Comparison of ENCODE assay signal across 8 cellular contexts in genomic region chr22:22666307-22667091, GRCh38. TPM values are rescaled to one million over a fixed set of nuclear protein-coding genes. Genes with fewer than 3 reads are reported as not detected.
DNase-seq lines count a peak whose midpoint lies in the region; ATAC-seq and TF ChIP-seq lines count a peak whose summit lies in the region.

No MANE protein-coding gene starts in this region.

- H3K9me3 ChIP-seq in SU-DHL-6 (ENCODE audit: insufficient read depth, low read length) (no peaks in the 10 kb centered on the region), mesenchymal stem cell (ENCODE audit: control insufficient read depth, low read length) (peaks cover 22% of the 10 kb centered on the region)

- H3K4me2 ChIP-seq in SU-DHL-6 (ENCODE audit: low read depth, low read length, poor library complexity, severe bottlenecking) (no peak overlapping the region), mesenchymal stem cell (ENCODE audit: low read length, poor library complexity, severe bottlenecking) (no peak overlapping the region)

- no peak overlapping the region for H3K4me3 Mint-ChIP-seq in stimulated activated memory B cell treated with anti-CD40 and anti-IgM and Interleukin-4, amounts not matched to agents 10 μg/mL and 1 μg/mL and 100 μg/mL, for 72 hours

- no peaks in the 10 kb centered on the region for H3K4me1 Mint-ChIP-seq in stimulated activated memory B cell treated with anti-CD40 and anti-IgM and Interleukin-4, amounts not matched to agents 10 μg/mL and 1 μg/mL and 100 μg/mL, for 72 hours

- no peak overlapping the region for H3K9ac ChIP-seq in SU-DHL-6 (ENCODE audit: low read length)
- no peak overlapping the region for H3K9ac ChIP-seq in mesenchymal stem cell (ENCODE audit: low read length)

- H3K4me3 ChIP-seq in SU-DHL-6 (ENCODE audit: insufficient read depth, low read length, poor library complexity, severe bottlenecking) (no peak overlapping the region), mesenchymal stem cell (ENCODE audit: insufficient read depth in 1 of 2, low read depth in 1 of 2, low read length in 2 of 2) (no peak overlapping the region)

- H3K4me1 ChIP-seq in mesenchymal stem cell (ENCODE audit: control insufficient read depth, insufficient read depth, low read depth, low read length), result peaks cover 3% of the 10 kb centered on the region

- in situ Hi-C loops in GM13977 (cut with MboI; ENCODE audit: low pct_unique_long_range_greater_than_20kb, low sequenced_read_pairs, unreplicated experiment), result no loop called here

- H3K27me3 ChIP-seq in SU-DHL-6 (ENCODE audit: low read length), result no peaks in the 10 kb centered on the region
- H3K27me3 ChIP-seq in mesenchymal stem cell (ENCODE audit: control insufficient read depth in 1 of 2, insufficient read depth in 1 of 2, low read length in 2 of 2), result peaks cover 4 to 66% of the 10 kb centered on the region in 2 experiments

- no peak overlapping the region for H3K27ac Mint-ChIP-seq in stimulated activated memory B cell treated with anti-CD40 and anti-IgM and Interleukin-4, amounts not matched to agents 10 μg/mL and 1 μg/mL and 100 μg/mL, for 72 hours

- no peaks in the 10 kb centered on the region for H3F3A ChIP-seq in SU-DHL-6 (ENCODE audit: insufficient read depth)

- no peak overlapping the region for H3K4ac ChIP-seq in mesenchymal stem cell (ENCODE audit: low read depth in 1 of 2, low read length in 2 of 2)

- H2BK12ac ChIP-seq in mesenchymal stem cell (ENCODE audit: low read length in 2 of 2), result no peak overlapping the region

- no peak overlapping the region for H2BK5ac ChIP-seq in mesenchymal stem cell (ENCODE audit: low read depth, low read length, poor library complexity, severe bottlenecking)

- no peaks in the 10 kb centered on the region for H3K79me2 ChIP-seq in SU-DHL-6 (ENCODE audit: insufficient read depth, low read length)

- TF ChIP-seq CTCF in C4-2B (conservative IDR thresholded peaks at IDR 0.05) (peak; percentile 90), GM13977 (IDR thresholded peaks at IDR 0.05; ENCODE audit: extremely low read depth, insufficient read depth, missing control alignments) (peak; percentile 30), SU-DHL-6 (IDR thresholded peaks at IDR 0.05; ENCODE audit: insufficient read depth, low read length, poor library complexity, severe bottlenecking) (peak; percentile 46)

- no peak overlapping the region for H4K8ac ChIP-seq in mesenchymal stem cell (ENCODE audit: low read length)

- H3K14ac ChIP-seq in mesenchymal stem cell (ENCODE audit: low read length in 2 of 2), result no peak overlapping the region

- H2BK15ac ChIP-seq in mesenchymal stem cell (ENCODE audit: low read depth, poor library complexity, severe bottlenecking), result no peak overlapping the region

- 52% methylated on average over 7 of the region's 7 CpGs for WGBS in mesenchymal stem cell

- H2AFZ ChIP-seq in SU-DHL-6 (ENCODE audit: low read depth, low read length, severe bottlenecking) (no peak overlapping the region), mesenchymal stem cell (ENCODE audit: low read depth, low read length) (no peak overlapping the region)

- no peaks in the 10 kb centered on the region for H3K9me3 Mint-ChIP-seq in stimulated activated memory B cell treated with anti-CD40 and anti-IgM and Interleukin-4, amounts not matched to agents 10 μg/mL and 1 μg/mL and 100 μg/mL, for 72 hours

- no peaks in the 10 kb centered on the region for H3K36me3 ChIP-seq in SU-DHL-6 (ENCODE audit: low read length)
- H3K36me3 ChIP-seq in mesenchymal stem cell (ENCODE audit: control insufficient read depth in 1 of 2, insufficient read depth in 2 of 2, low read depth in 1 of 2, low read length in 2 of 2), result no peaks in the 10 kb centered on the region

- peak; percentile 81 for ATAC-seq in stimulated activated memory B cell treated with anti-CD40 and anti-IgM and Interleukin-4, amounts not matched to agents 10 μg/mL and 1 μg/mL and 100 μg/mL, for 72 hours

- DNase-seq in GM13977 (ENCODE audit: low spot score), result no peak
- peak; percentile 63 for DNase-seq in glomerular visceral epithelial cell (ENCODE audit: extremely low spot score)
- no peak for DNase-seq in mesenchymal stem cell
- no peak for DNase-seq in C1 segment of cervical spinal cord (lab: John Stamatoyannopoulos, UW)
- no peak for DNase-seq in NCI-H1105 treated with DMSO at 0.1 percent for 48 hours (lab: John Stamatoyannopoulos, UW)

- no peak overlapping the region for H3K27ac ChIP-seq in C4-2B
- H3K27ac ChIP-seq in SU-DHL-6 (ENCODE audit: low read depth, low read length), result no peak overlapping the region
- H3K27ac ChIP-seq in mesenchymal stem cell (ENCODE audit: low read length, poor library complexity, severe bottlenecking), result no peak overlapping the region

- no peak overlapping the region for H3K23ac ChIP-seq in mesenchymal stem cell (ENCODE audit: low read length in 2 of 2)

- H3K79me1 ChIP-seq in mesenchymal stem cell (replicated peaks; ENCODE audit: low read length, poor library complexity, severe bottlenecking), result no peaks in the 10 kb centered on the region

- H3K36me3 Mint-ChIP-seq in stimulated activated memory B cell treated with anti-CD40 and anti-IgM and Interleukin-4, amounts not matched to agents 10 μg/mL and 1 μg/mL and 100 μg/mL, for 72 hours, result no peaks in the 10 kb centered on the region

- no peaks in the 10 kb centered on the region for H3K9me2 ChIP-seq in SU-DHL-6 (replicated peaks; ENCODE audit: insufficient read depth, low read length)

- no peaks in the 10 kb centered on the region for H4K20me1 ChIP-seq in SU-DHL-6 (ENCODE audit: low read depth, low read length)

- no peaks in the 10 kb centered on the region for H3K27me3 Mint-ChIP-seq in stimulated activated memory B cell treated with anti-CD40 and anti-IgM and Interleukin-4, amounts not matched to agents 10 μg/mL and 1 μg/mL and 100 μg/mL, for 72 hours

- no peak overlapping the region for H4K91ac ChIP-seq in mesenchymal stem cell (ENCODE audit: low read length)

- H2BK120ac ChIP-seq in mesenchymal stem cell (ENCODE audit: low read depth, low read length), result no peak overlapping the region

- H3K18ac ChIP-seq in mesenchymal stem cell (ENCODE audit: low read depth in 1 of 2, low read length in 2 of 2), result no peak overlapping the region

- H2AK5ac ChIP-seq in mesenchymal stem cell (ENCODE audit: low read length, severe bottlenecking), result no peak overlapping the region

RNA-seq across cellular contexts. Expression of gene GGTLC2, which starts 22.1 kb away (rescaled TPM):
- not detected for polyA plus RNA-seq in mesenchymal stem cell (2013, experiment 1 of 2)
- polyA plus RNA-seq in mesenchymal stem cell (2013, experiment 2 of 2), result not detected

Comparison
In these comparisons a context has a peak if more than half of its experiments do, and no peak if none do; other contexts are left out.
1. CTCF ChIP-seq: peak in every context shown above with its lines; median percentile 90 in C4-2B; 46 in SU-DHL-6; 30 in GM13977.